ENCODE assay signal across 9 cellular contexts in genomic region chr13:52850396-52851152, GRCh38. TPM values are rescaled to one million over a fixed set of nuclear protein-coding genes. Genes with fewer than 3 reads are reported as not detected.
DNase-seq lines count a peak whose midpoint lies in the region; ATAC-seq and TF ChIP-seq lines count a peak whose summit lies in the region.
"Had no signal": no experiment of that assay in that cellular context is flagged by ENCODE, and none has a peak within 500 bp of the region (broad histone marks: within the 10 kb centered on the region; RNA-seq: fewer than 3 reads in every experiment).

No MANE protein-coding gene starts in this region.

- no peaks in the 10 kb centered on the region for H3K36me3 Mint-ChIP-seq in osteocyte (ENCODE audit: unreplicated experiment)

- H3K9me3 ChIP-seq in adipocyte (ENCODE audit: control insufficient read depth, low read length) (no peaks in the 10 kb centered on the region), heart left ventricle (no peaks in the 10 kb centered on the region)

- peaks cover 3% of the 10 kb centered on the region for H3K9me3 Mint-ChIP-seq in osteocyte (ENCODE audit: unreplicated experiment)

- peak overlapping the region; percentile 84 for H3K9ac ChIP-seq in adipocyte (ENCODE audit: low read length)

- TF ChIP-seq CTCF in heart left ventricle (IDR thresholded peaks at IDR 0.05) (peak in 2 of 12 donors; percentile 6 to 7), osteocyte (IDR thresholded peaks at IDR 0.05) (peak; percentile 10)

- DNase-seq in Ammon's horn (ENCODE audit: low spot score) (peak; percentile 71), NCI-H524 (lab: John Stamatoyannopoulos, UW) (peak; percentile 71 to 79), adipocyte (ENCODE audit: low read depth) (peak; percentile 76), heart left ventricle (peak; percentile 71 to 84 (median 78)), osteocyte (ENCODE audit: extremely low spot score, unreplicated experiment) (peak; percentile 88)

- H3K27ac ChIP-seq in heart left ventricle = peak overlapping the region in 8 of 12 donors; percentile 16 to 69 (median 52)

- intact Hi-C loops in heart left ventricle (cut with DNase I) = loop anchor here in 1 of 10 donors (5.0 kb wide), 1 partner anchor 198 kb away; the partner anchor contains the start of gene SUGT1

- H3K4me3 ChIP-seq in adipocyte (ENCODE audit: low read length) = peak overlapping the region; percentile 88
- H3K4me3 ChIP-seq in heart left ventricle = peak overlapping the region; percentile 35 to 81 (median 66)

- no peaks in the 10 kb centered on the region for H3K36me3 ChIP-seq in adipocyte (ENCODE audit: control insufficient read depth, insufficient read depth, low read length, severe bottlenecking)
- no peaks in the 10 kb centered on the region for H3K36me3 ChIP-seq in heart left ventricle

- H3K27ac Mint-ChIP-seq in osteocyte (ENCODE audit: unreplicated experiment) = peak overlapping the region; percentile 56

- H3K4me1 ChIP-seq in adipocyte (ENCODE audit: control insufficient read depth, insufficient read depth, low read length) (peaks cover 8% of the 10 kb centered on the region), heart left ventricle (peaks cover 0 to 46% (median 21%) of the 10 kb centered on the region in 12 donors)

- H3K27me3 Mint-ChIP-seq in osteocyte (ENCODE audit: unreplicated experiment) = peaks cover 41% of the 10 kb centered on the region

- peak overlapping the region; percentile 84 for H3K4me3 Mint-ChIP-seq in osteocyte (ENCODE audit: unreplicated experiment)

- H3K27me3 ChIP-seq in adipocyte (replicated peaks; ENCODE audit: control insufficient read depth, insufficient read depth, low read length) (peaks cover 38% of the 10 kb centered on the region), heart left ventricle (peaks cover 35 to 85% (median 50%) of the 10 kb centered on the region in 9 donors)

- TF ChIP-seq POLR2A in GM18505 (IDR thresholded peaks at IDR 0.05; ENCODE audit: borderline replicate concordance, extremely low read depth, insufficient read depth, insufficient read length) (peak; percentile 14), heart left ventricle (IDR thresholded peaks at IDR 0.05) (no peak)

- ATAC-seq in GM18505 (IDR thresholded peaks at IDR 0.05; ENCODE audit: unreplicated experiment) (peak; percentile 45), HG03064 (IDR thresholded peaks at IDR 0.05; ENCODE audit: low read depth, unreplicated experiment) (peak; percentile 57), heart left ventricle (peak; percentile 82 to 93 (median 90)), HG03039 (IDR thresholded peaks at IDR 0.05; ENCODE audit: unreplicated experiment) (no peak)

- H3K4me1 Mint-ChIP-seq in osteocyte (ENCODE audit: unreplicated experiment) = peaks cover 22% of the 10 kb centered on the region

- 0 to 1% (median 1%) methylated on average over 40 to 47 of the region's 47 CpGs for WGBS in heart left ventricle, 4 donors

RNA-seq across cellular contexts. Expression of gene PCDH8, which starts 2.1 kb away (rescaled TPM):
- total RNA-seq in heart left ventricle (not detected), osteocyte (not detected in 2 replicates)
- not detected for polyA plus RNA-seq in heart left ventricle
- total RNA-seq: subcutaneous adipose tissue had no signal
